ENCODE assay signal across 20 cellular contexts in the genomic region with DNA sequence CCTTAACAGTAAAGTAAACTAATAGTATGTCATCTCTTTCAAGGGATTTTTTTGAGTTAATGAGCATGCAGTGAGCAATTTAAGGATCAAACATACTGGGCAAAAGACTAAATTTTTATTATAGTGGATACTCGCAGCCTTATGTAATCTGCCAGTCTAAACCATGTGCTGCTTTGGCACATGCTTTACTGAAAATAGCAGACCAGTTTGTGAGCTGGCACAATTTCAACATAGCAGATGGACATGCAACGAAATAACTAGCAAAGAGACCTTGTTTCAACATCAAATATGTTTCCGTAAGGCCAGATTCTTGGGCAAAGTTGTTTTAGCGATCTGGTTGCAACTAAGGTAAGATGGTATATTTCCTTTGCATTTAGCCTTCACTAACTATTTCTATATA.
"Had no signal": no experiment of that assay in that cellular context is flagged by ENCODE, and none has a peak within 500 bp of the region (broad histone marks: within the 10 kb centered on the region; RNA-seq: fewer than 3 reads in every experiment).

No MANE protein-coding gene starts in this region.

- H3K27ac Mint-ChIP-seq: activated B cell treated with CpG ODN at 0.5 μM for 24 hours; activated CD4-positive, alpha-beta memory T cell treated with anti-CD3 and anti-CD28 coated beads, Interleukin-2, amount 10 ng/mL, durations not matched to agents 7 days and 5 days; activated CD8-positive, alpha-beta memory T cell treated with anti-CD3 and anti-CD28 coated beads, Interleukin-2, amount 10 ng/mL, durations not matched to agents 7 days and 5 days; activated naive CD8-positive, alpha-beta T cell treated with anti-CD3 and anti-CD28 coated beads for 36 hours; nephron progenitor cell; stimulated activated naive CD8-positive, alpha-beta T cell treated with anti-CD3 and anti-CD28 coated beads, Interleukin-15, amount 100 ng/mL, for 72 hours had no signal

- H3K27me3 Mint-ChIP-seq: activated B cell treated with CpG ODN at 0.5 μM for 24 hours; activated CD4-positive, alpha-beta memory T cell treated with anti-CD3 and anti-CD28 coated beads, Interleukin-2, amount 10 ng/mL, durations not matched to agents 7 days and 5 days; activated CD8-positive, alpha-beta memory T cell treated with anti-CD3 and anti-CD28 coated beads, Interleukin-2, amount 10 ng/mL, durations not matched to agents 7 days and 5 days; activated naive CD8-positive, alpha-beta T cell treated with anti-CD3 and anti-CD28 coated beads for 36 hours; stimulated activated naive CD8-positive, alpha-beta T cell treated with anti-CD3 and anti-CD28 coated beads, Interleukin-15, amount 100 ng/mL, for 72 hours had no signal

- H3K4me1 Mint-ChIP-seq: activated B cell treated with CpG ODN at 0.5 μM for 24 hours; activated CD4-positive, alpha-beta memory T cell treated with anti-CD3 and anti-CD28 coated beads, Interleukin-2, amount 10 ng/mL, durations not matched to agents 7 days and 5 days; activated CD8-positive, alpha-beta memory T cell treated with anti-CD3 and anti-CD28 coated beads, Interleukin-2, amount 10 ng/mL, durations not matched to agents 7 days and 5 days; activated naive CD8-positive, alpha-beta T cell treated with anti-CD3 and anti-CD28 coated beads for 36 hours; nephron progenitor cell; stimulated activated naive CD8-positive, alpha-beta T cell treated with anti-CD3 and anti-CD28 coated beads, Interleukin-15, amount 100 ng/mL, for 72 hours had no signal

- H3K36me3 ChIP-seq: gastroesophageal sphincter, heart left ventricle, left lung, right atrium auricular region, suprapubic skin, transverse colon, uterus had no signal

- H3K36me3 Mint-ChIP-seq: activated CD8-positive, alpha-beta memory T cell treated with anti-CD3 and anti-CD28 coated beads, Interleukin-2, amount 10 ng/mL, durations not matched to agents 7 days and 5 days; activated naive CD8-positive, alpha-beta T cell treated with anti-CD3 and anti-CD28 coated beads for 36 hours had no signal

- DNase-seq: activated B cell treated with CpG ODN at 0.5 μM for 24 hours; activated CD4-positive, alpha-beta memory T cell treated with anti-CD3 and anti-CD28 coated beads, Interleukin-2, amount 10 ng/mL, durations not matched to agents 7 days and 5 days; activated CD4-positive, alpha-beta T cell treated with anti-CD3 and anti-CD28 coated beads for 48 hours; activated CD8-positive, alpha-beta memory T cell treated with anti-CD3 and anti-CD28 coated beads, Interleukin-2, amount 10 ng/mL, durations not matched to agents 7 days and 5 days; activated naive CD4-positive, alpha-beta T cell; activated naive CD8-positive, alpha-beta T cell treated with anti-CD3 and anti-CD28 coated beads for 36 hours; amniotic stem cell; heart left ventricle; left lung; mammary epithelial cell; midbrain; nephron progenitor cell; stimulated activated naive CD8-positive, alpha-beta T cell treated with anti-CD3 and anti-CD28 coated beads, Interleukin-15, amount 100 ng/mL, for 72 hours; T-helper 9 cell; transverse colon; uterus had no signal

- H3K9me3 ChIP-seq: gastroesophageal sphincter, heart left ventricle, left lung, right atrium auricular region, suprapubic skin, transverse colon, uterus had no signal

- H3K4me3 Mint-ChIP-seq: activated B cell treated with CpG ODN at 0.5 μM for 24 hours; activated CD4-positive, alpha-beta memory T cell treated with anti-CD3 and anti-CD28 coated beads, Interleukin-2, amount 10 ng/mL, durations not matched to agents 7 days and 5 days; activated CD8-positive, alpha-beta memory T cell treated with anti-CD3 and anti-CD28 coated beads, Interleukin-2, amount 10 ng/mL, durations not matched to agents 7 days and 5 days; activated naive CD8-positive, alpha-beta T cell treated with anti-CD3 and anti-CD28 coated beads for 36 hours; nephron progenitor cell; stimulated activated naive CD8-positive, alpha-beta T cell treated with anti-CD3 and anti-CD28 coated beads, Interleukin-15, amount 100 ng/mL, for 72 hours had no signal

- H3K4me1 ChIP-seq: gastroesophageal sphincter, heart left ventricle, left lung, right atrium auricular region, suprapubic skin, transverse colon, uterus had no signal

- H3K4me3 ChIP-seq: coronary artery, gastroesophageal sphincter, heart left ventricle, left lung, right atrium auricular region, suprapubic skin, transverse colon, uterus had no signal

- H3K27me3 ChIP-seq: gastroesophageal sphincter, heart left ventricle, left lung, right atrium auricular region, suprapubic skin, transverse colon, uterus had no signal

- H3K9me3 Mint-ChIP-seq: activated B cell treated with CpG ODN at 0.5 μM for 24 hours; activated CD4-positive, alpha-beta memory T cell treated with anti-CD3 and anti-CD28 coated beads, Interleukin-2, amount 10 ng/mL, durations not matched to agents 7 days and 5 days; activated naive CD8-positive, alpha-beta T cell treated with anti-CD3 and anti-CD28 coated beads for 36 hours; nephron progenitor cell; stimulated activated naive CD8-positive, alpha-beta T cell treated with anti-CD3 and anti-CD28 coated beads, Interleukin-15, amount 100 ng/mL, for 72 hours had no signal
